Comparison of ENCODE assay signal across 22 cellular contexts in genomic region chr1:76148460-76148859, GRCh38.
DNase-seq lines count a peak whose midpoint lies in the region; ATAC-seq and TF ChIP-seq lines count a peak whose summit lies in the region.
"Had no signal": no experiment of that assay in that cellular context is flagged by ENCODE, and none has a peak within 500 bp of the region (broad histone marks: within the 10 kb centered on the region; RNA-seq: fewer than 3 reads in every experiment).

No MANE protein-coding gene starts in this region.

- in situ Hi-C loops in GM13977 (cut with MboI; ENCODE audit: low pct_unique_long_range_greater_than_20kb, low sequenced_read_pairs, unreplicated experiment): no loop called here

- no peaks in the 10 kb centered on the region for H3K36me3 ChIP-seq in BLaER1 treated with 17β-estradiol and CSF1 and Interleukin-3, amounts not matched to agents 10 nM and 100 nM
- H3K36me3 ChIP-seq: BE2C had no signal

- peak overlapping the region in 6 of 11 experiments; percentile 4 to 53 (median 33); a peak in 9 of 22 replicates for H3K27ac ChIP-seq in BLaER1 treated with 17β-estradiol and CSF1 and Interleukin-3, amounts not matched to agents 10 nM and 100 nM
- peak overlapping the region in 38 of 59 donors; percentile 5 to 82 (median 58) for H3K27ac ChIP-seq in dorsolateral prefrontal cortex
- H3K27ac ChIP-seq: A549, C4-2B had no signal

- H3K4me3 ChIP-seq in BLaER1 treated with 17β-estradiol and CSF1 and Interleukin-3, amounts not matched to agents 10 nM and 100 nM: 0 out of 20 replicates have a peak overlapping the region, but pooled peaks of 1 of the 10 experiments have one; percentile 6
- H3K4me3 ChIP-seq in dorsolateral prefrontal cortex (peak overlapping the region in 3 of 59 donors; percentile 12 to 36 (median 30)), foreskin fibroblast (ENCODE audit: low read depth in 1 of 2, low read length in 2 of 2) (no peak overlapping the region)
- H3K4me3 ChIP-seq: A549, GM23338 had no signal

- no peaks in the 10 kb centered on the region for H3K27me3 ChIP-seq in BLaER1 treated with 17β-estradiol and CSF1 and Interleukin-3, amounts not matched to agents 10 nM and 100 nM
- H3K27me3 ChIP-seq in dorsolateral prefrontal cortex: no peaks in the 10 kb centered on the region
- H3K27me3 ChIP-seq: BE2C had no signal

- ATAC-seq in sciatic nerve: peak; percentile 43
- ATAC-seq in GM19467 (IDR thresholded peaks at IDR 0.05; ENCODE audit: unreplicated experiment): no peak
- ATAC-seq: A549, GM23338, HCT116 had no signal

- H3K4me1 ChIP-seq in BLaER1 treated with 17β-estradiol and CSF1 and Interleukin-3, amounts not matched to agents 10 nM and 100 nM: peaks cover 21 to 43% (median 27%) of the 10 kb centered on the region in 10 experiments
- H3K4me1 ChIP-seq: A549, BE2C had no signal

- no peaks in the 10 kb centered on the region for H3K9me3 ChIP-seq in BLaER1 treated with 17β-estradiol and CSF1 and Interleukin-3, amounts not matched to agents 10 nM and 100 nM (replicated peaks in 1 of 11)
- H3K9me3 ChIP-seq: A549, BE2C had no signal

- H3K9ac ChIP-seq in BLaER1 treated with 17β-estradiol and CSF1 and Interleukin-3, amounts not matched to agents 10 nM and 100 nM: peak overlapping the region in 2 of 11 experiments; percentile 12 to 20; a peak in 2 of 22 replicates

- H3K4me2 ChIP-seq in BLaER1 treated with 17β-estradiol and CSF1 and Interleukin-3, amounts not matched to agents 10 nM and 100 nM: peak overlapping the region; percentile 57 to 79 (median 71)
- H3K4me2 ChIP-seq: A549, GM23338 had no signal

- intact Hi-C loops in dorsolateral prefrontal cortex (cut with DNase I) (no loop called here), sciatic nerve (cut with DNase I) (no loop called here)

- TF ChIP-seq CTCF in dorsolateral prefrontal cortex (IDR thresholded peaks at IDR 0.05 in 54 of 56, conservative IDR thresholded peaks at IDR 0.05 in 2 of 56; ENCODE audit: low read depth in 1 of 56, partially characterized antibody in 56 of 56) (no peak), GM13977 (IDR thresholded peaks at IDR 0.05; ENCODE audit: extremely low read depth, insufficient read depth, missing control alignments) (no peak), foreskin fibroblast (IDR thresholded peaks at IDR 0.05; ENCODE audit: low read depth, low read length) (no peak)

- H4K20me1 ChIP-seq in BLaER1 treated with 17β-estradiol and CSF1 and Interleukin-3, amounts not matched to agents 10 nM and 100 nM: peaks cover 0 to 21% (median 5%) of the 10 kb centered on the region in 11 experiments; a peak in 9 of 22 replicates

- DNase-seq in dorsolateral prefrontal cortex: no peak
- DNase-seq in sciatic nerve (ENCODE audit: low spot score): no peak
- no peak for DNase-seq in DMS 273 (lab: John Stamatoyannopoulos, UW; ENCODE audit: unreplicated experiment)
- DNase-seq in GM13977 (ENCODE audit: low spot score): no peak
- DNase-seq in foreskin fibroblast: no peak
- DNase-seq: 8988T; ACHN; AML-193; BE2C; Calu3; CD4-positive, CD25-positive, alpha-beta regulatory T cell; CD8-positive, alpha-beta memory T cell; COR-L47; DMS153; DND-41; H9 had no signal
